Comparison of ENCODE assay signal across 29 cellular contexts in genomic region chr16:62067981-62068380, GRCh38. TPM values are rescaled to one million over a fixed set of nuclear protein-coding genes. Genes with fewer than 3 reads are reported as not detected.
"Had no signal": no experiment of that assay in that cellular context is flagged by ENCODE, and none has a peak within 500 bp of the region (broad histone marks: within the 10 kb centered on the region; RNA-seq: fewer than 3 reads in every experiment).

No MANE protein-coding gene starts in this region.

- H3K36me3 ChIP-seq: colonic mucosa, esophagus muscularis mucosa, esophagus squamous epithelium, gastrocnemius medialis, gastroesophageal sphincter, heart left ventricle, heart right ventricle had no signal

- ATAC-seq: effector memory CD8-positive, alpha-beta T cell; esophagus mucosa; foreskin keratinocyte; gastrocnemius medialis; gastroesophageal sphincter; heart left ventricle; heart right ventricle had no signal

- H3K27ac ChIP-seq: colonic mucosa, coronary artery, dorsolateral prefrontal cortex, epithelial cell of prostate, esophagus muscularis mucosa, esophagus squamous epithelium, foreskin keratinocyte, gastrocnemius medialis, gastroesophageal sphincter, heart left ventricle, heart right ventricle, hepatocyte had no signal

- DNase-seq: colonic mucosa; cortex of kidney; dermis blood vessel endothelial cell; dorsolateral prefrontal cortex; effector CD4-positive, alpha-beta T cell; effector CD8-positive, alpha-beta T cell; effector memory CD4-positive, alpha-beta T cell; effector memory CD8-positive, alpha-beta T cell; esophagus squamous epithelium; foreskin fibroblast; foreskin keratinocyte; gastrocnemius medialis; glutamatergic neuron; head of caudate nucleus; heart left ventricle; heart right ventricle had no signal

- H3K79me2 ChIP-seq: hepatocyte had no signal

- H2AFZ ChIP-seq: hepatocyte had no signal

- H3K4me1 ChIP-seq: colonic mucosa, esophagus muscularis mucosa, esophagus squamous epithelium, foreskin keratinocyte, gastrocnemius medialis, gastroesophageal sphincter, heart left ventricle, heart right ventricle had no signal

- H3K4me2 ChIP-seq: hepatocyte had no signal

- H3K27me3 ChIP-seq: colonic mucosa, dorsolateral prefrontal cortex, esophagus muscularis mucosa, esophagus squamous epithelium, foreskin keratinocyte, gastrocnemius medialis, gastroesophageal sphincter, heart left ventricle, heart right ventricle, hepatocyte had no signal

- FAIRE-seq: colon, endometrium, endothelial cell of umbilical vein, frontal cortex had no signal

- H3K9me3 ChIP-seq: colonic mucosa, esophagus muscularis mucosa, esophagus squamous epithelium, gastrocnemius medialis, gastroesophageal sphincter, heart left ventricle had no signal

- H3K4me3 ChIP-seq: colonic mucosa, coronary artery, dorsolateral prefrontal cortex, esophagus muscularis mucosa, esophagus squamous epithelium, gastrocnemius medialis, gastroesophageal sphincter, heart left ventricle, heart right ventricle, hepatocyte had no signal

RNA-seq across cellular contexts. Expression of gene CDH8, which starts 31.7 kb away (rescaled TPM):
- total RNA-seq: dermis blood vessel endothelial cell, dermis microvascular lymphatic vessel endothelial cell, endothelial cell of umbilical vein, fibroblast of lung, fibroblast of villous mesenchyme had no signal
- polyA plus RNA-seq: endothelial cell of umbilical vein, fibroblast of lung, heart right ventricle had no signal
